11 cellular contexts compared by ENCODE assay signal in the genomic region with DNA sequence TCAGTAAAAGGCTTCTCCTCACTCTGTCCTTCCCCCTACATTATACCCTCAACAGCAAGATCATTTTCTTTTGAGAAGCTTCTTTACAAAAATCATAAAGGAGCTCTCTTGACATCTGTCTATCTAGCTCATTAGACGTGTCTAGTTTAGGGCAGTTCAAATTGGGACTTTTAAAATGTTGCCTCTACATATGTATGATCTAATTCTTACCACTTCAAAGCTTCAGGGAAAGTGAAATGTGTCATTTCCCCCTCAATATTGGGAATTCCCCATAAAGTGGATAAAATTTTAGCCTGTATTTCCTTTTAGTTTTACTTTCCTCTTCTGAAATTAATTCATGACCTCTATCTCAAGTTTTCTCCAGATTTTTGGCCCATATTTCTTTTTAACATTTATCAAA.
DNase-seq lines count a peak whose midpoint lies in the region; ATAC-seq and TF ChIP-seq lines count a peak whose summit lies in the region.
"Had no signal": no experiment of that assay in that cellular context is flagged by ENCODE, and none has a peak within 500 bp of the region (broad histone marks: within the 10 kb centered on the region; RNA-seq: fewer than 3 reads in every experiment).

No MANE protein-coding gene starts in this region.

- DNase-seq in GM10266 (ENCODE audit: extremely low spot score) (peak; percentile 44), PC-9 (no peak), NCI-H226 (no peak), NCI-H345 (lab: John Stamatoyannopoulos, UW) (no peak), thyroid gland (no peak)
- DNase-seq in activated T-helper 1 cell treated with anti-CD3 and anti-CD28 coated beads, Interleukin-12 subunit alpha, Interleukin-12 subunit beta, Interleukin-2, Interleukin-4 antibody, amounts not matched to agents 30 ng/mL and 10 ng/mL and 1 ng/mL, durations not matched to agents 14 hours and 24 hours and 36 hours (ENCODE audit: low spot score): no peak
- DNase-seq: IMR-90, islet precursor cell, T1000 had no signal

- intact Hi-C loops in PC-9 (cut with micrococcal nuclease; ENCODE audit: unreplicated experiment): no loop called here
- intact Hi-C loops in activated T-helper 1 cell treated with anti-CD3 and anti-CD28 coated beads, Interleukin-12 subunit alpha, Interleukin-12 subunit beta, Interleukin-2, Interleukin-4 antibody, amounts not matched to agents 30 ng/mL and 10 ng/mL and 1 ng/mL, durations not matched to agents 14 hours and 24 hours and 36 hours (cut with micrococcal nuclease): loop anchor here (1.0 to 5.0 kb wide), 4 partner anchors 20 to 324 kb away; partner anchors contain the start of gene ARRDC3
- intact Hi-C loops in thyroid gland (cut with DNase I): no loop called here

- ATAC-seq in GM19395 (IDR thresholded peaks at IDR 0.05; ENCODE audit: unreplicated experiment) (peak; percentile 69), HG02885 (IDR thresholded peaks at IDR 0.05; ENCODE audit: poor library complexity, unreplicated experiment) (peak; percentile 87)

- H3K27me3 Mint-ChIP-seq in activated T-helper 1 cell treated with anti-CD3 and anti-CD28 coated beads, Interleukin-12 subunit alpha, Interleukin-12 subunit beta, Interleukin-2, Interleukin-4 antibody, amounts not matched to agents 30 ng/mL and 10 ng/mL and 1 ng/mL, durations not matched to agents 14 hours and 24 hours and 36 hours (ENCODE audit: insufficient read depth): peaks cover 48% of the 10 kb centered on the region

- H3K4me3 ChIP-seq in PC-9: no peak overlapping the region
- no peak overlapping the region for H3K4me3 ChIP-seq in thyroid gland (replicated peaks in 1 of 3)

- H3K27ac ChIP-seq in PC-9: peak overlapping the region; percentile 89
- no peak overlapping the region for H3K27ac ChIP-seq in thyroid gland

- no peaks in the 10 kb centered on the region for H4K20me1 ChIP-seq in PC-9 (ENCODE audit: insufficient read depth)

- H3K4me2 ChIP-seq in PC-9: peak overlapping the region; percentile 67

- no peaks in the 10 kb centered on the region for H3K79me2 ChIP-seq in PC-9 (ENCODE audit: low read depth)

- no TSS peak for BruUV-seq in PC-9 (replicated peaks; lab: Mats Ljungman, UMichigan)

- H3K9me3 ChIP-seq in PC-9 (ENCODE audit: insufficient read depth, low read depth) (no peaks in the 10 kb centered on the region), thyroid gland (no peaks in the 10 kb centered on the region)

- H3K9me2 ChIP-seq in PC-9 (ENCODE audit: insufficient read depth): no peaks in the 10 kb centered on the region; the same call in 1 of the 2 replicates

- peaks cover 41% of the 10 kb centered on the region for H3K4me1 ChIP-seq in PC-9 (replicated peaks; ENCODE audit: insufficient read depth)
- peaks cover 21 to 29% of the 10 kb centered on the region in 2 donors for H3K4me1 ChIP-seq in thyroid gland

- H3K4me1 Mint-ChIP-seq in activated T-helper 1 cell treated with anti-CD3 and anti-CD28 coated beads, Interleukin-12 subunit alpha, Interleukin-12 subunit beta, Interleukin-2, Interleukin-4 antibody, amounts not matched to agents 30 ng/mL and 10 ng/mL and 1 ng/mL, durations not matched to agents 14 hours and 24 hours and 36 hours (ENCODE audit: low read depth): peaks cover 19% of the 10 kb centered on the region

- H3K36me3 ChIP-seq in PC-9 (ENCODE audit: low read depth): no peaks in the 10 kb centered on the region
- H3K36me3 ChIP-seq in thyroid gland: no peaks in the 10 kb centered on the region

- CTCF ChIA-PET in PC-9 (lab: Charles Lee): interaction anchor here (1.4 kb wide), 1 partner anchor 325 kb away, joined by 3 read pairs; no protein-coding TSS in a partner anchor

- POLR2A ChIA-PET in PC-9 (lab: Charles Lee; ENCODE audit: unreplicated experiment): no interaction called here

- H3K27ac Mint-ChIP-seq in activated T-helper 1 cell treated with anti-CD3 and anti-CD28 coated beads, Interleukin-12 subunit alpha, Interleukin-12 subunit beta, Interleukin-2, Interleukin-4 antibody, amounts not matched to agents 30 ng/mL and 10 ng/mL and 1 ng/mL, durations not matched to agents 14 hours and 24 hours and 36 hours: no peak overlapping the region

- no peaks in the 10 kb centered on the region for H3K36me3 Mint-ChIP-seq in activated T-helper 1 cell treated with anti-CD3 and anti-CD28 coated beads, Interleukin-12 subunit alpha, Interleukin-12 subunit beta, Interleukin-2, Interleukin-4 antibody, amounts not matched to agents 30 ng/mL and 10 ng/mL and 1 ng/mL, durations not matched to agents 14 hours and 24 hours and 36 hours (ENCODE audit: low read depth)

- no peak for TF ChIP-seq POLR2A in thyroid gland (IDR thresholded peaks at IDR 0.05)

- no peak overlapping the region for H2AFZ ChIP-seq in PC-9

- no peak overlapping the region for H3K4me3 Mint-ChIP-seq in activated T-helper 1 cell treated with anti-CD3 and anti-CD28 coated beads, Interleukin-12 subunit alpha, Interleukin-12 subunit beta, Interleukin-2, Interleukin-4 antibody, amounts not matched to agents 30 ng/mL and 10 ng/mL and 1 ng/mL, durations not matched to agents 14 hours and 24 hours and 36 hours

- H3K27me3 ChIP-seq in PC-9 (ENCODE audit: insufficient read depth, low read depth) (no peaks in the 10 kb centered on the region), thyroid gland (no peaks in the 10 kb centered on the region)

- TF ChIP-seq CTCF in GM10266 (IDR thresholded peaks at IDR 0.05; ENCODE audit: control insufficient read depth, insufficient read depth, low read depth, missing control alignments) (no peak), PC-9 (conservative IDR thresholded peaks at IDR 0.05) (no peak), thyroid gland (IDR thresholded peaks at IDR 0.05) (no peak)

- H3F3A ChIP-seq in PC-9 (ENCODE audit: insufficient read depth, low read depth): peaks cover 22% of the 10 kb centered on the region

- WGBS in thyroid gland, 2 donors: 77 to 87% methylated on average over 1 of the region's 1 CpG

- H3K9me3 Mint-ChIP-seq in activated T-helper 1 cell treated with anti-CD3 and anti-CD28 coated beads, Interleukin-12 subunit alpha, Interleukin-12 subunit beta, Interleukin-2, Interleukin-4 antibody, amounts not matched to agents 30 ng/mL and 10 ng/mL and 1 ng/mL, durations not matched to agents 14 hours and 24 hours and 36 hours: peaks cover 5% of the 10 kb centered on the region
